Comparison of ENCODE assay signal across 1 cellular context in the genomic region with DNA sequence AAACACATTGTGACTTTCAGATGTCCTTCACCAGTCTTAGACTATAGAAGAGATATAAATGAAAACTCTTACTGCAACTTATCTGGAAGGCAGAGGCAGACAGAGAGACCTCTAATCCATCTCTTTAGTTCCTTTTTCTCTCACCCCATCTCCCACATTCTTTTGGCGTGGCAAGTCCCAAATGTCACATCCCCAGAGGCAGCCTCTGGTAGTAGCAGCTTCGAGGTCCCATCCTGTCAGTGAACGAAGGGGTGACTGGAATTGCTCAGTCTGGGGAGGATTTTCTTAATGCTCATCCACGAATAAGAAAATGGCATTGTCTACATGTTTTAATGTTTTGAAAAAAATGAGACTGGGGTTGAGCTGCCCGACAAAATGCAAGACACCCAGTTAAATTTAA.
TF ChIP-seq lines count a peak whose summit lies in the region.

No MANE protein-coding gene starts in this region.

TF ChIP-seq in WTC11, 78 proteins besides CTCF, POLR2A, EP300 and RAD21 (continued from another document):
- TF ChIP-seq FOXJ3 (CRISPR knock-in tag; IDR thresholded peaks at IDR 0.05; ENCODE audit: borderline replicate concordance) (no peak), IRF1 (CRISPR knock-in tag; IDR thresholded peaks at IDR 0.05) (no peak), GRHL2 (CRISPR knock-in tag; IDR thresholded peaks at IDR 0.05; ENCODE audit: insufficient replicate concordance, severe bottlenecking) (no peak), OVOL2 (CRISPR knock-in tag; IDR thresholded peaks at IDR 0.05; ENCODE audit: borderline replicate concordance) (no peak), ATF1 (CRISPR knock-in tag; IDR thresholded peaks at IDR 0.05) (no peak), AR (CRISPR knock-in tag; IDR thresholded peaks at IDR 0.05) (no peak), ATF6 (CRISPR knock-in tag; IDR thresholded peaks at IDR 0.05) (no peak)
- TF ChIP-seq, protein P1, sequence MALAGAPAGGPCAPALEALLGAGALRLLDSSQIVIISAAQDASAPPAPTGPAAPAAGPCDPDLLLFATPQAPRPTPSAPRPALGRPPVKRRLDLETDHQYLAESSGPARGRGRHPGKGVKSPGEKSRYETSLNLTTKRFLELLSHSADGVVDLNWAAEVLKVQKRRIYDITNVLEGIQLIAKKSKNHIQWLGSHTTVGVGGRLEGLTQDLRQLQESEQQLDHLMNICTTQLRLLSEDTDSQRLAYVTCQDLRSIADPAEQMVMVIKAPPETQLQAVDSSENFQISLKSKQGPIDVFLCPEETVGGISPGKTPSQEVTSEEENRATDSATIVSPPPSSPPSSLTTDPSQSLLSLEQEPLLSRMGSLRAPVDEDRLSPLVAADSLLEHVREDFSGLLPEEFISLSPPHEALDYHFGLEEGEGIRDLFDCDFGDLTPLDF (CRISPR knock-in tag; IDR thresholded peaks at IDR 0.05) = no peak
- TF ChIP-seq, protein P2, sequence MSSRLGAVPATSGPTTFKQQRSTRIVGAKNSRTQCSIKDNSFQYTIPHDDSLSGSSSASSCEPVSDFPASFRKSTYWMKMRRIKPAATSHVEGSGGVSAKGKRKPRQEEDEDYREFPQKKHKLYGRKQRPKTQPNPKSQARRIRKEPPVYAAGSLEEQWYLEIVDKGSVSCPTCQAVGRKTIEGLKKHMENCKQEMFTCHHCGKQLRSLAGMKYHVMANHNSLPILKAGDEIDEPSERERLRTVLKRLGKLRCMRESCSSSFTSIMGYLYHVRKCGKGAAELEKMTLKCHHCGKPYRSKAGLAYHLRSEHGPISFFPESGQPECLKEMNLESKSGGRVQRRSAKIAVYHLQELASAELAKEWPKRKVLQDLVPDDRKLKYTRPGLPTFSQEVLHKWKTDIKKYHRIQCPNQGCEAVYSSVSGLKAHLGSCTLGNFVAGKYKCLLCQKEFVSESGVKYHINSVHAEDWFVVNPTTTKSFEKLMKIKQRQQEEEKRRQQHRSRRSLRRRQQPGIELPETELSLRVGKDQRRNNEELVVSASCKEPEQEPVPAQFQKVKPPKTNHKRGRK (CRISPR knock-in tag; IDR thresholded peaks at IDR 0.05; ENCODE audit: borderline replicate concordance) = no peak
